9 cellular contexts compared by ENCODE assay signal in the genomic region with DNA sequence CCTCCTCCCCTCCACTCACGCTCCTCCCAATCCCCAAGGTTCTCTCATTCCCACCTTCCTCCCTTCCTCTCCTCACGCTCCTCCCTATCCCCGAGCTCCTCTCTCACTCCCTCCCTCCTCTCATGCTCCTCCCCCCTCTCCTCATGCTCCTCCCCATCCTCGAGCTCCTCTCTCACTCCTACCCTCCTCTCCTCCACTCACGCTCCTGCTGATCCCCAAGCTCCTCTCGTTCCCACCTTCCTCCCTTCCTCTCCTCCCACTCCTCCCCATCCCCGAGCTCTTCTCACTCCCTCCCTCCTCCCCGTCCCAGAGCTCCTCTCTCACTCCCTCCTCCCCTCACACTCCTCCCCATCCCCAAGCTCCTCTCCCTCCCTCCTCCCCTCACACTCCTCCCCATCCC.
"Had no signal": no experiment of that assay in that cellular context is flagged by ENCODE, and none has a peak within 500 bp of the region (broad histone marks: within the 10 kb centered on the region; RNA-seq: fewer than 3 reads in every experiment).

No MANE protein-coding gene starts in this region.

- H3K4me2 ChIP-seq: KMS-11 had no signal

- H3K4me3 ChIP-seq: GM23248 had no signal

- DNase-seq: GM23248, GOT3, HCEC 1CT, IMR-90, KBM-7 had no signal

- H3K27ac ChIP-seq: GM23248, HL-60, KMS-11 had no signal

- H2AFZ ChIP-seq: GM23248 had no signal

- H3K9ac ChIP-seq: GM23248, KMS-11 had no signal

- H3K9me3 Mint-ChIP-seq: H9 had no signal

- FAIRE-seq: H54 had no signal
